18 cellular contexts compared by ENCODE assay signal in genomic region chr2:45923701-45924100, GRCh38.
"Had no signal": no experiment of that assay in that cellular context is flagged by ENCODE, and none has a peak within 500 bp of the region (broad histone marks: within the 10 kb centered on the region; RNA-seq: fewer than 3 reads in every experiment).

No MANE protein-coding gene starts in this region.

- ATAC-seq: activated T-cell treated with anti-CD3 and anti-CD28 coated beads, Interleukin-2, amount 50 U/mL, for 4 hours; naive thymus-derived CD4-positive, alpha-beta T cell; stimulated activated naive CD8-positive, alpha-beta T cell treated with anti-CD3 and anti-CD28 coated beads, Interleukin-15, amount 100 ng/mL, for 72 hours had no signal

- H3K4me3 Mint-ChIP-seq: activated naive CD8-positive, alpha-beta T cell; activated T-cell treated with anti-CD3 and anti-CD28 coated beads, Interleukin-2, amount 50 U/mL, for 4 hours; naive thymus-derived CD4-positive, alpha-beta T cell; stimulated activated naive CD8-positive, alpha-beta T cell treated with anti-CD3 and anti-CD28 coated beads, Interleukin-15, amount 100 ng/mL, for 72 hours had no signal

- H3K36me3 Mint-ChIP-seq: activated naive CD8-positive, alpha-beta T cell had no signal

- H3K27ac ChIP-seq: colonic mucosa, sigmoid colon, thoracic aorta had no signal

- H3K27ac Mint-ChIP-seq: activated naive CD8-positive, alpha-beta T cell; naive thymus-derived CD4-positive, alpha-beta T cell; progenitor cell of endocrine pancreas had no signal

- DNase-seq: activated CD4-positive, alpha-beta T cell treated with anti-CD3 and anti-CD28 coated beads, Interleukin-2, amount 50 U/mL, for 48 hours; activated CD4-positive, CD25-positive, alpha-beta regulatory T cell treated with anti-CD3 and anti-CD28 coated beads, Interleukin-2, amount 50 U/mL, for 72 hours; activated effector memory CD4-positive, alpha-beta T cell treated with anti-CD3 and anti-CD28 coated beads, Interleukin-2, amount 50 U/mL, for 16 hours; activated T-cell treated with anti-CD3 and anti-CD28 coated beads, Interleukin-2, amount 50 U/mL, for 4 hours; anterior cingulate cortex; caudate nucleus; colonic mucosa; effector CD4-positive, alpha-beta T cell; foreskin melanocyte; naive thymus-derived CD4-positive, alpha-beta T cell; nucleus accumbens; sigmoid colon; stimulated activated CD4-positive, alpha-beta T cell treated with anti-CD3 and anti-CD28 coated beads, Interleukin-12 subunit alpha, Interleukin-12 subunit beta, amount 100 ng/mL, for 4 hours; stimulated activated CD8-positive, alpha-beta memory T cell treated with anti-CD3 and anti-CD28 coated beads, Interleukin-4, amount 100 ng/mL, for 48 hours; stimulated activated naive CD8-positive, alpha-beta T cell treated with anti-CD3 and anti-CD28 coated beads, Interleukin-15, amount 100 ng/mL, for 72 hours had no signal

- H3K9me3 Mint-ChIP-seq: activated T-cell treated with anti-CD3 and anti-CD28 coated beads, Interleukin-2, amount 50 U/mL, for 4 hours; stimulated activated naive CD8-positive, alpha-beta T cell treated with anti-CD3 and anti-CD28 coated beads, Interleukin-15, amount 100 ng/mL, for 72 hours had no signal

- H3K27me3 Mint-ChIP-seq: activated naive CD8-positive, alpha-beta T cell; naive thymus-derived CD4-positive, alpha-beta T cell; stimulated activated naive CD8-positive, alpha-beta T cell treated with anti-CD3 and anti-CD28 coated beads, Interleukin-15, amount 100 ng/mL, for 72 hours had no signal
